Comparison of ENCODE assay signal across 23 cellular contexts in genomic region chr6:90818163-90818562, GRCh38.
"Had no signal": no experiment of that assay in that cellular context is flagged by ENCODE, and none has a peak within 500 bp of the region (broad histone marks: within the 10 kb centered on the region; RNA-seq: fewer than 3 reads in every experiment).

No MANE protein-coding gene starts in this region.

- H3K4me1 ChIP-seq: body of pancreas, pancreas, right lobe of liver, suprapubic skin, vagina had no signal

- H3K27me3 Mint-ChIP-seq: activated B cell treated with CpG ODN at 0.5 μM for 24 hours; stimulated activated naive CD8-positive, alpha-beta T cell treated with anti-CD3 and anti-CD28 coated beads, Interleukin-15, amount 100 ng/mL, for 72 hours had no signal

- H3K27me3 ChIP-seq: body of pancreas, pancreas, right lobe of liver, suprapubic skin, vagina had no signal

- H3K36me3 ChIP-seq: pancreas, right lobe of liver, suprapubic skin, vagina had no signal

- H3K4me2 ChIP-seq: smooth muscle cell had no signal

- DNase-seq: activated B cell treated with CpG ODN at 0.5 μM for 24 hours; activated CD4-positive, alpha-beta T cell treated with anti-CD3 and anti-CD28 coated beads, Interleukin-2, amount 10 ng/mL, durations not matched to agents 24 days and 14 days; activated CD8-positive, alpha-beta T cell treated with anti-CD3 and anti-CD28 coated beads for 36 hours; activated naive CD4-positive, alpha-beta T cell; activated naive CD8-positive, alpha-beta T cell treated with anti-CD3 and anti-CD28 coated beads for 36 hours; activated T-cell treated with anti-CD3 and anti-CD28 coated beads, Interleukin-2, amount 50 U/mL, for 1 hour; amygdala; body of pancreas; central memory CD4-positive, alpha-beta T cell; endodermal cell; erythroblast; mucosa of descending colon; naive thymus-derived CD8-positive, alpha-beta T cell; pancreas; right lobe of liver; stimulated activated CD4-positive, alpha-beta T cell treated with anti-CD3 and anti-CD28 coated beads, Interleukin-4, amount 100 ng/mL, for 1 hour; stimulated activated naive CD8-positive, alpha-beta T cell treated with anti-CD3 and anti-CD28 coated beads, Interleukin-15, amount 100 ng/mL, for 72 hours had no signal

- H3K27ac Mint-ChIP-seq: activated B cell treated with CpG ODN at 0.5 μM for 24 hours; activated CD4-positive, alpha-beta T cell treated with anti-CD3 and anti-CD28 coated beads, Interleukin-2, amount 10 ng/mL, durations not matched to agents 24 days and 14 days; activated CD8-positive, alpha-beta T cell treated with anti-CD3 and anti-CD28 coated beads for 36 hours; activated naive CD8-positive, alpha-beta T cell treated with anti-CD3 and anti-CD28 coated beads for 36 hours; activated T-helper 17 cell treated with anti-CD3 and anti-CD28 coated beads, Interleukin-2, amount 50 U/mL, for 72 hours; endodermal cell; naive thymus-derived CD8-positive, alpha-beta T cell; stimulated activated naive CD8-positive, alpha-beta T cell treated with anti-CD3 and anti-CD28 coated beads, Interleukin-15, amount 100 ng/mL, for 72 hours; T-helper 2 cell treated with Interferon-gamma antibody and Interleukin-4, amounts not matched to agents 5 μg/mL and 100 μg/mL, for 36 hours had no signal

- H3K27ac ChIP-seq: body of pancreas, pancreas, right lobe of liver, suprapubic skin, vagina had no signal

- ATAC-seq: activated CD8-positive, alpha-beta T cell treated with anti-CD3 and anti-CD28 coated beads for 36 hours; activated T-helper 17 cell treated with anti-CD3 and anti-CD28 coated beads, Interleukin-2, amount 50 U/mL, for 72 hours; body of pancreas; mucosa of descending colon; naive thymus-derived CD8-positive, alpha-beta T cell; pancreas; right lobe of liver; stimulated activated naive CD8-positive, alpha-beta T cell treated with anti-CD3 and anti-CD28 coated beads, Interleukin-15, amount 100 ng/mL, for 72 hours had no signal

- H3K4me1 Mint-ChIP-seq: activated B cell treated with CpG ODN at 0.5 μM for 24 hours; activated CD4-positive, alpha-beta T cell treated with anti-CD3 and anti-CD28 coated beads, Interleukin-2, amount 10 ng/mL, durations not matched to agents 24 days and 14 days; activated naive CD8-positive, alpha-beta T cell treated with anti-CD3 and anti-CD28 coated beads for 36 hours; activated T-helper 17 cell treated with anti-CD3 and anti-CD28 coated beads, Interleukin-2, amount 50 U/mL, for 72 hours; naive thymus-derived CD8-positive, alpha-beta T cell; stimulated activated naive CD8-positive, alpha-beta T cell treated with anti-CD3 and anti-CD28 coated beads, Interleukin-15, amount 100 ng/mL, for 72 hours had no signal

- H3K9me3 ChIP-seq: body of pancreas, mucosa of descending colon, pancreas, right lobe of liver, vagina had no signal

- H3K4me3 Mint-ChIP-seq: activated B cell treated with CpG ODN at 0.5 μM for 24 hours; activated CD4-positive, alpha-beta T cell treated with anti-CD3 and anti-CD28 coated beads, Interleukin-2, amount 10 ng/mL, durations not matched to agents 24 days and 14 days; activated CD8-positive, alpha-beta T cell treated with anti-CD3 and anti-CD28 coated beads for 36 hours; activated naive CD8-positive, alpha-beta T cell treated with anti-CD3 and anti-CD28 coated beads for 36 hours; activated T-helper 17 cell treated with anti-CD3 and anti-CD28 coated beads, Interleukin-2, amount 50 U/mL, for 72 hours; endodermal cell; naive thymus-derived CD8-positive, alpha-beta T cell; stimulated activated naive CD8-positive, alpha-beta T cell treated with anti-CD3 and anti-CD28 coated beads, Interleukin-15, amount 100 ng/mL, for 72 hours; T-helper 2 cell treated with Interferon-gamma antibody and Interleukin-4, amounts not matched to agents 5 μg/mL and 100 μg/mL, for 36 hours had no signal

- H3K4me3 ChIP-seq: body of pancreas, lung, mucosa of descending colon, pancreas, right lobe of liver, smooth muscle cell, suprapubic skin, vagina had no signal

- H3K9me3 Mint-ChIP-seq: activated T-helper 17 cell treated with anti-CD3 and anti-CD28 coated beads, Interleukin-2, amount 50 U/mL, for 72 hours; stimulated activated naive CD8-positive, alpha-beta T cell treated with anti-CD3 and anti-CD28 coated beads, Interleukin-15, amount 100 ng/mL, for 72 hours; T-helper 2 cell treated with Interferon-gamma antibody and Interleukin-4, amounts not matched to agents 5 μg/mL and 100 μg/mL, for 36 hours had no signal

- H3K36me3 Mint-ChIP-seq: activated naive CD8-positive, alpha-beta T cell treated with anti-CD3 and anti-CD28 coated beads for 36 hours; naive thymus-derived CD8-positive, alpha-beta T cell had no signal
